In genomic region chr5:114729986-114730385, GRCh38 we compare ENCODE assay signal across 19 cellular contexts.
DNase-seq lines count a peak whose midpoint lies in the region; ATAC-seq and TF ChIP-seq lines count a peak whose summit lies in the region.
"Had no signal": no experiment of that assay in that cellular context is flagged by ENCODE, and none has a peak within 500 bp of the region (broad histone marks: within the 10 kb centered on the region; RNA-seq: fewer than 3 reads in every experiment).

No MANE protein-coding gene starts in this region.

- H3K9me3 Mint-ChIP-seq in neural crest cell = peaks cover 4% of the 10 kb centered on the region
- H3K9me3 Mint-ChIP-seq in stimulated activated naive B cell treated with anti-CD40 and anti-IgM and Interleukin-4, amounts not matched to agents 10 μg/mL and 1 μg/mL and 100 μg/mL, for 72 hours = peaks cover 0 to 9% of the 10 kb centered on the region in 2 donors

- H3K27me3 Mint-ChIP-seq in neural crest cell (ENCODE audit: low read depth) = no peaks in the 10 kb centered on the region
- no peaks in the 10 kb centered on the region for H3K27me3 Mint-ChIP-seq in stimulated activated naive B cell treated with anti-CD40 and anti-IgM and Interleukin-4, amounts not matched to agents 10 μg/mL and 1 μg/mL and 100 μg/mL, for 72 hours
- H3K27me3 Mint-ChIP-seq: CD4-positive, CD25-positive, alpha-beta regulatory T cell; CD8-positive, alpha-beta memory T cell had no signal

- peaks cover 5% of the 10 kb centered on the region for H3K36me3 Mint-ChIP-seq in neural crest cell (ENCODE audit: low read depth)
- no peaks in the 10 kb centered on the region for H3K36me3 Mint-ChIP-seq in stimulated activated naive B cell treated with anti-CD40 and anti-IgM and Interleukin-4, amounts not matched to agents 10 μg/mL and 1 μg/mL and 100 μg/mL, for 72 hours
- H3K36me3 Mint-ChIP-seq: CD14-positive monocyte; CD4-positive, alpha-beta memory T cell; CD4-positive, CD25-positive, alpha-beta regulatory T cell; CD8-positive, alpha-beta memory T cell had no signal

- DNase-seq in neural crest cell (ENCODE audit: low read depth, low spot score) = no peak
- no peak for DNase-seq in stimulated activated naive B cell treated with anti-CD40 and anti-IgM and Interleukin-4, amounts not matched to agents 10 μg/mL and 1 μg/mL and 100 μg/mL, for 72 hours
- no peak for DNase-seq in stimulated activated naive CD4-positive, alpha-beta T cell treated with Interleukin-2 at 50 U/mL for 16 hours (lab: John Stamatoyannopoulos, UW)
- no peak for DNase-seq in DMS53 treated with DMSO at 0.1 percent for 48 hours (lab: John Stamatoyannopoulos, UW; ENCODE audit: unreplicated experiment)
- DNase-seq: 8988T; ACHN; BE2C; C1 segment of cervical spinal cord; CD4-positive, alpha-beta memory T cell; CD4-positive, CD25-positive, alpha-beta regulatory T cell; CD8-positive, alpha-beta memory T cell; COR-L47; DMS 273 treated with DMSO at 0.1 percent for 48 hours; DMS153; DMS53; DMS79 treated with DMSO at 0.1 percent for 48 hours; GF-D8 had no signal

- peak overlapping the region; percentile 46 for H3K27ac Mint-ChIP-seq in neural crest cell (ENCODE audit: unreplicated experiment)
- H3K27ac Mint-ChIP-seq in stimulated activated naive B cell treated with anti-CD40 and anti-IgM and Interleukin-4, amounts not matched to agents 10 μg/mL and 1 μg/mL and 100 μg/mL, for 72 hours = no peak overlapping the region
- H3K27ac Mint-ChIP-seq: CD14-positive monocyte; CD4-positive, alpha-beta memory T cell; CD4-positive, CD25-positive, alpha-beta regulatory T cell; CD8-positive, alpha-beta memory T cell had no signal

- peak; percentile 34 to 57 for ATAC-seq in stimulated activated naive B cell treated with anti-CD40 and anti-IgM and Interleukin-4, amounts not matched to agents 10 μg/mL and 1 μg/mL and 100 μg/mL, for 72 hours (replicated peaks)
- ATAC-seq in GM19467 (IDR thresholded peaks at IDR 0.05; ENCODE audit: unreplicated experiment) = no peak

- no peak overlapping the region for H3K4me3 Mint-ChIP-seq in neural crest cell
- H3K4me3 Mint-ChIP-seq in stimulated activated naive B cell treated with anti-CD40 and anti-IgM and Interleukin-4, amounts not matched to agents 10 μg/mL and 1 μg/mL and 100 μg/mL, for 72 hours = no peak overlapping the region
- H3K4me3 Mint-ChIP-seq: CD14-positive monocyte; CD4-positive, alpha-beta memory T cell; CD4-positive, CD25-positive, alpha-beta regulatory T cell; CD8-positive, alpha-beta memory T cell had no signal

- TF ChIP-seq CTCF in neural crest cell (conservative IDR thresholded peaks at IDR 0.05) = no peak

- H3K4me1 Mint-ChIP-seq in neural crest cell = peaks cover 17% of the 10 kb centered on the region
- H3K4me1 Mint-ChIP-seq in stimulated activated naive B cell treated with anti-CD40 and anti-IgM and Interleukin-4, amounts not matched to agents 10 μg/mL and 1 μg/mL and 100 μg/mL, for 72 hours = no peaks in the 10 kb centered on the region
- H3K4me1 Mint-ChIP-seq: CD14-positive monocyte; CD4-positive, alpha-beta memory T cell; CD4-positive, CD25-positive, alpha-beta regulatory T cell; CD8-positive, alpha-beta memory T cell had no signal
